Comparison of ENCODE assay signal across 8 cellular contexts in genomic region chr6:51959744-51960383, GRCh38.
DNase-seq lines count a peak whose midpoint lies in the region; ATAC-seq and TF ChIP-seq lines count a peak whose summit lies in the region.

No MANE protein-coding gene starts in this region.

- no peaks in the 10 kb centered on the region for H3K36me3 ChIP-seq in kidney epithelial cell (ENCODE audit: control insufficient read depth, insufficient read depth, low read length)

- H3K4me3 ChIP-seq in Jurkat, Clone E6-1 (ENCODE audit: low read length), result no peak overlapping the region
- H3K4me3 ChIP-seq in kidney epithelial cell (ENCODE audit: low read depth, low read length), result no peak overlapping the region

- peak; percentile 92 for ATAC-seq in GM21529 (IDR thresholded peaks at IDR 0.05; ENCODE audit: unreplicated experiment)

- TF ChIP-seq CTCF in kidney epithelial cell (IDR thresholded peaks at IDR 0.05; ENCODE audit: insufficient read depth, low read length, poor library complexity, severe bottlenecking), result peak; percentile 86

- in situ Hi-C loops in T47D (cut with HindIII; ENCODE audit: low pct_unique_long_range_greater_than_20kb, low sequenced_read_pairs), result no loop called here

- peak; percentile 22 for DNase-seq in NK-92 treated with Interleukin-12 subunit alpha and Interleukin-12 subunit beta, amount 100 ng/mL, for 24 hours (lab: John Stamatoyannopoulos, UW)
- DNase-seq in NK-92 (lab: John Stamatoyannopoulos, UW; ENCODE audit: unreplicated experiment) (no peak), OCI-M2 (lab: John Stamatoyannopoulos, UW; ENCODE audit: unreplicated experiment) (peak; percentile 14), T47D (ENCODE audit: low read depth in 1 of 2, low spot score in 1 of 2) (peak; percentile 59 to 84), kidney epithelial cell (ENCODE audit: low read depth) (peak; percentile 16)
- DNase-seq in Jurkat, Clone E6-1 (ENCODE audit: low read depth, low spot score), result peak; percentile 50
- DNase-seq in stimulated activated CD4-positive, alpha-beta T cell treated with anti-CD3 and anti-CD28 coated beads, TNF-alpha, amount 100 ng/mL, for 48 hours (ENCODE audit: low read depth in 3 of 3), result peak; percentile 6 to 34 (median 16)

- H3K27me3 ChIP-seq in kidney epithelial cell (ENCODE audit: control insufficient read depth, insufficient read depth, low read length), result no peaks in the 10 kb centered on the region
